23 cellular contexts compared by ENCODE assay signal in genomic region chrX:46805270-46805669, GRCh38.
"Had no signal": no experiment of that assay in that cellular context is flagged by ENCODE, and none has a peak within 500 bp of the region (broad histone marks: within the 10 kb centered on the region; RNA-seq: fewer than 3 reads in every experiment).

No MANE protein-coding gene starts in this region.

- H3K4me1 ChIP-seq: esophagus muscularis mucosa, gastrocnemius medialis, heart right ventricle, left lung, lower lobe of right lung had no signal

- H3K27ac ChIP-seq: coronary artery, dorsolateral prefrontal cortex, epithelial cell of prostate, esophagus muscularis mucosa, gastrocnemius medialis, heart right ventricle, left lung, lower lobe of right lung had no signal

- ATAC-seq: gastrocnemius medialis, heart right ventricle, left cardiac atrium, left lung, left ventricle myocardium superior, lower lobe of right lung had no signal

- DNase-seq: dermis blood vessel endothelial cell; dorsolateral prefrontal cortex; effector CD4-positive, alpha-beta T cell; effector memory CD4-positive, alpha-beta T cell; foreskin fibroblast; foreskin melanocyte; gastrocnemius medialis; glutamatergic neuron; head of caudate nucleus; heart right ventricle; hippocampal formation; left cardiac atrium; left lung; left ventricle myocardium superior; lower lobe of right lung; mesendoderm; midbrain had no signal

- H3K4me3 ChIP-seq: coronary artery, dorsolateral prefrontal cortex, esophagus muscularis mucosa, gastrocnemius medialis, heart right ventricle, left lung, lower lobe of right lung had no signal

- H3K36me3 ChIP-seq: esophagus muscularis mucosa, gastrocnemius medialis, heart right ventricle, left lung, lower lobe of right lung had no signal

- H3K9me3 ChIP-seq: esophagus muscularis mucosa, gastrocnemius medialis, heart right ventricle, left lung, lower lobe of right lung had no signal

- FAIRE-seq: colon, endothelial cell of umbilical vein, islet of Langerhans had no signal

- H3K27me3 ChIP-seq: esophagus muscularis mucosa, gastrocnemius medialis, left lung had no signal
